ENCODE assay signal across 12 cellular contexts in genomic region chr3:112811917-112812660, GRCh38. TPM values are rescaled to one million over a fixed set of nuclear protein-coding genes. Genes with fewer than 3 reads are reported as not detected.
DNase-seq lines count a peak whose midpoint lies in the region; ATAC-seq and TF ChIP-seq lines count a peak whose summit lies in the region.
"Had no signal": no experiment of that assay in that cellular context is flagged by ENCODE, and none has a peak within 500 bp of the region (broad histone marks: within the 10 kb centered on the region; RNA-seq: fewer than 3 reads in every experiment).

No MANE protein-coding gene starts in this region.

- no peaks in the 10 kb centered on the region for H4K20me1 ChIP-seq in OCI-LY3 (ENCODE audit: insufficient read depth, low read length)

- intact Hi-C loops in dendritic cell treated with granulocyte-macrophage colony-stimulating factor and Interleukin-4, amounts not matched to agents 40 ng/mL and 50 ng/mL, for 4 days (cut with micrococcal nuclease) = loop anchor here (5.0 kb wide), 4 partner anchors 45 to 250 kb away; partner anchors contain the start of genes ATG3, CCDC80, CD200R1 and SLC35A5

- TF ChIP-seq CTCF in OCI-LY3 (IDR thresholded peaks at IDR 0.05; ENCODE audit: low read depth, low read length) (no peak), tibial nerve (IDR thresholded peaks at IDR 0.05) (no peak), WTC11 (IDR thresholded peaks at IDR 0.05) (no peak)

- H3K4me3 ChIP-seq in OCI-LY3 (ENCODE audit: low read length) = no peak overlapping the region
- H3K4me3 ChIP-seq in muscle layer of duodenum (ENCODE audit: low read depth in 1 of 2, low read length in 2 of 2) = no peak overlapping the region
- H3K4me3 ChIP-seq in tibial nerve = no peak overlapping the region

- no peak overlapping the region for H2AFZ ChIP-seq in OCI-LY3 (ENCODE audit: low read depth, low read length)

- H3K27me3 Mint-ChIP-seq in dendritic cell treated with granulocyte-macrophage colony-stimulating factor and Interleukin-4, amounts not matched to agents 40 ng/mL and 50 ng/mL, for 4 days = no peaks in the 10 kb centered on the region
- no peaks in the 10 kb centered on the region for H3K27me3 Mint-ChIP-seq in WTC11 (ENCODE audit: low read depth)
- H3K27me3 Mint-ChIP-seq: activated CD4-positive, alpha-beta T cell treated with anti-CD3 and anti-CD28 coated beads for 36 hours had no signal

- CTCF ChIA-PET in WTC11 (lab: Charles Lee) = no interaction called here

- H3K4me1 ChIP-seq in OCI-LY3 (ENCODE audit: low read length) (peaks cover 33% of the 10 kb centered on the region), muscle layer of duodenum (ENCODE audit: control insufficient read depth in 1 of 2, insufficient read depth in 2 of 2, low read length in 2 of 2) (peaks cover 0 to 28% of the 10 kb centered on the region in 2 donors), tibial nerve (peaks cover 0 to 32% (median 6%) of the 10 kb centered on the region in 4 donors)

- peaks cover 8% of the 10 kb centered on the region for H3K9me3 Mint-ChIP-seq in dendritic cell treated with granulocyte-macrophage colony-stimulating factor and Interleukin-4, amounts not matched to agents 40 ng/mL and 50 ng/mL, for 4 days
- H3K9me3 Mint-ChIP-seq in WTC11 = no peaks in the 10 kb centered on the region

- no peak for TF ChIP-seq POLR2A in tibial nerve (IDR thresholded peaks at IDR 0.05)

- POLR2A ChIA-PET in WTC11 (lab: Charles Lee) = no interaction called here

- H3K27ac ChIP-seq in OCI-LY3 (ENCODE audit: low read length) (0 out of 2 replicates have a peak overlapping the region, but pooled peaks have one; percentile 93), muscle layer of duodenum (ENCODE audit: low read length) (peak overlapping the region; percentile 68), tibial nerve (peak overlapping the region in 3 of 4 donors; percentile 19 to 81 (median 76))
- H3K27ac ChIP-seq: brain microvascular endothelial cell, neutrophil had no signal

- no peak for ATAC-seq in WTC11
- ATAC-seq: activated CD4-positive, alpha-beta T cell treated with anti-CD3 and anti-CD28 coated beads for 36 hours; stimulated activated naive CD8-positive, alpha-beta T cell treated with anti-CD3 and anti-CD28 coated beads, Interleukin-15, Interleukin-2, amounts not matched to agents 100 U/mL and 50 U/mL, for 24 hours had no signal

- H3K9ac ChIP-seq in OCI-LY3 (ENCODE audit: low read length) = no peak overlapping the region

- H3K9me3 ChIP-seq in OCI-LY3 (ENCODE audit: insufficient read depth, low read length) = 0 out of 2 replicates have a peak, but pooled peaks cover 7% of the 10 kb centered on the region
- no peaks in the 10 kb centered on the region for H3K9me3 ChIP-seq in muscle layer of duodenum (ENCODE audit: control insufficient read depth in 1 of 2, low read length in 2 of 2)
- H3K9me3 ChIP-seq in tibial nerve = no peaks in the 10 kb centered on the region
- H3K9me3 ChIP-seq: neutrophil had no signal

- no peak overlapping the region for H3K4me2 ChIP-seq in OCI-LY3 (ENCODE audit: low read length)

- H3K27ac Mint-ChIP-seq in dendritic cell treated with granulocyte-macrophage colony-stimulating factor and Interleukin-4, amounts not matched to agents 40 ng/mL and 50 ng/mL, for 4 days = peak overlapping the region; percentile 94
- no peak overlapping the region for H3K27ac Mint-ChIP-seq in WTC11
- H3K27ac Mint-ChIP-seq: activated CD4-positive, alpha-beta T cell treated with anti-CD3 and anti-CD28 coated beads for 36 hours had no signal

- peaks cover 63% of the 10 kb centered on the region for H3K4me1 Mint-ChIP-seq in dendritic cell treated with granulocyte-macrophage colony-stimulating factor and Interleukin-4, amounts not matched to agents 40 ng/mL and 50 ng/mL, for 4 days (ENCODE audit: low read depth)
- peaks cover 15% of the 10 kb centered on the region for H3K4me1 Mint-ChIP-seq in WTC11

- H3K79me2 ChIP-seq in OCI-LY3 (ENCODE audit: low read length) = no peaks in the 10 kb centered on the region

- no peak for DNase-seq in tibial nerve (ENCODE audit: low spot score in 2 of 2)
- DNase-seq in superior temporal gyrus (ENCODE audit: extremely low spot score) = no peak
- no peak for DNase-seq in effector CD4-positive, alpha-beta T cell
- DNase-seq in WTC11 (ENCODE audit: low spot score) = no peak
- DNase-seq: activated CD4-positive, alpha-beta T cell treated with anti-CD3 and anti-CD28 coated beads for 36 hours; brain microvascular endothelial cell; NCI-H1417 treated with DMSO at 0.1 percent for 48 hours; stimulated activated naive CD8-positive, alpha-beta T cell treated with anti-CD3 and anti-CD28 coated beads, Interleukin-15, Interleukin-2, amounts not matched to agents 100 U/mL and 50 U/mL, for 24 hours had no signal

- no peak for TF ChIP-seq EP300 in tibial nerve (IDR thresholded peaks at IDR 0.05)

- 75 to 76% methylated on average over 8 of the region's 8 CpGs for WGBS in tibial nerve, 2 donors

- H3K27me3 ChIP-seq in OCI-LY3 (ENCODE audit: low read depth, low read length) = no peaks in the 10 kb centered on the region
- H3K27me3 ChIP-seq in muscle layer of duodenum (ENCODE audit: low read depth, low read length) = no peaks in the 10 kb centered on the region
- H3K27me3 ChIP-seq in tibial nerve = no peaks in the 10 kb centered on the region
- H3K27me3 ChIP-seq: brain microvascular endothelial cell, neutrophil had no signal

- peaks cover 10% of the 10 kb centered on the region for H3K36me3 Mint-ChIP-seq in dendritic cell treated with granulocyte-macrophage colony-stimulating factor and Interleukin-4, amounts not matched to agents 40 ng/mL and 50 ng/mL, for 4 days (ENCODE audit: low read depth)
- no peaks in the 10 kb centered on the region for H3K36me3 Mint-ChIP-seq in WTC11

- H3K4me3 Mint-ChIP-seq in dendritic cell treated with granulocyte-macrophage colony-stimulating factor and Interleukin-4, amounts not matched to agents 40 ng/mL and 50 ng/mL, for 4 days = no peak overlapping the region
- no peak overlapping the region for H3K4me3 Mint-ChIP-seq in WTC11
- H3K4me3 Mint-ChIP-seq: activated CD4-positive, alpha-beta T cell treated with anti-CD3 and anti-CD28 coated beads for 36 hours had no signal

- H3K36me3 ChIP-seq in OCI-LY3 (replicated peaks; ENCODE audit: low read depth, low read length) (peaks cover 14% of the 10 kb centered on the region), muscle layer of duodenum (ENCODE audit: control insufficient read depth in 1 of 2, insufficient read depth in 2 of 2, low read length in 2 of 2) (no peaks in the 10 kb centered on the region), tibial nerve (no peaks in the 10 kb centered on the region)
- H3K36me3 ChIP-seq: brain microvascular endothelial cell, neutrophil had no signal

TF ChIP-seq in WTC11, 78 proteins besides CTCF, POLR2A, EP300 and RAD21 (continues in another document):
- no peak for TF ChIP-seq ZNF263 (CRISPR knock-in tag; IDR thresholded peaks at IDR 0.05; ENCODE audit: low read depth)
- no peak for TF ChIP-seq ARID4B (CRISPR knock-in tag; IDR thresholded peaks at IDR 0.05; ENCODE audit: borderline replicate concordance)
- no peak for TF ChIP-seq TEAD1 (CRISPR knock-in tag; IDR thresholded peaks at IDR 0.05)
- no peak for TF ChIP-seq ATF2 (CRISPR knock-in tag; IDR thresholded peaks at IDR 0.05; ENCODE audit: borderline replicate concordance, low read depth)
- no peak for TF ChIP-seq E2F5 (CRISPR knock-in tag; IDR thresholded peaks at IDR 0.05)

RNA-seq across cellular contexts. Expression of gene CD200R1L, which starts 34.6 kb away (rescaled TPM):
- total RNA-seq in tibial nerve = not detected
- total RNA-seq in WTC11 (2021) = not detected in 3 replicates
- total RNA-seq: activated CD4-positive, alpha-beta T cell treated with anti-CD3 and anti-CD28 coated beads for 36 hours had no signal
